ENCODE assay signal across 28 cellular contexts in the genomic region with DNA sequence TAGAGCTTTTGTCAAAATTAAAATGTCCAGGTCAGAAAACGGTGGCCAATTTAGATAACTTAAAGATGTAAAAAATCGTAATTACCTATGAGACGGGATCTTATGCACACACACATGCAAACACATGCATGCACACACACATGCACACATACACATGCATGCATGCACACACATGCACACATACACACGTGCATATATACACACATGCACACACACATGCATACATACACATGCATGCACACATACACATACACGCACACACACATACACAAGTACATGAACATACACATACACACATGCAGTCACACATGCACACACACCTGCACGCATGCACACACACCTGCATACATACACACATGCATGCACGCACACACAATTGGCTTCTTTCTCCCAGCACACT.
"Had no signal": no experiment of that assay in that cellular context is flagged by ENCODE, and none has a peak within 500 bp of the region (broad histone marks: within the 10 kb centered on the region; RNA-seq: fewer than 3 reads in every experiment).

No MANE protein-coding gene starts in this region.

- H3K27ac Mint-ChIP-seq: activated B cell treated with CpG ODN at 0.5 μM for 24 hours; activated CD4-positive, alpha-beta memory T cell treated with anti-CD3 and anti-CD28 coated beads, Interleukin-2, amount 10 ng/mL, durations not matched to agents 7 days and 5 days; activated naive CD8-positive, alpha-beta T cell; activated T-helper 17 cell treated with anti-CD3 and anti-CD28 coated beads, Interleukin-2, amount 50 U/mL, for 72 hours; dendritic cell treated with granulocyte-macrophage colony-stimulating factor and Interleukin-4, amounts not matched to agents 40 ng/mL and 50 ng/mL, for 4 days; endodermal cell; T-cell had no signal

- H3K36me3 ChIP-seq: brain microvascular endothelial cell, WERI-Rb-1 had no signal

- H3K27me3 Mint-ChIP-seq: activated B cell treated with CpG ODN at 0.5 μM for 24 hours; activated CD4-positive, alpha-beta memory T cell treated with anti-CD3 and anti-CD28 coated beads, Interleukin-2, amount 10 ng/mL, durations not matched to agents 7 days and 5 days; activated naive CD8-positive, alpha-beta T cell; activated T-helper 17 cell treated with anti-CD3 and anti-CD28 coated beads, Interleukin-2, amount 50 U/mL, for 72 hours; central memory CD8-positive, alpha-beta T cell; dendritic cell treated with granulocyte-macrophage colony-stimulating factor and Interleukin-4, amounts not matched to agents 40 ng/mL and 50 ng/mL, for 4 days; T-cell had no signal

- H3K27me3 ChIP-seq: brain microvascular endothelial cell had no signal

- H3K27ac ChIP-seq: brain microvascular endothelial cell, coronary artery, dorsolateral prefrontal cortex, WERI-Rb-1 had no signal

- DNase-seq: activated B cell treated with CpG ODN at 0.5 μM for 24 hours; activated CD4-positive, alpha-beta memory T cell treated with anti-CD3 and anti-CD28 coated beads, Interleukin-2, amount 10 ng/mL, durations not matched to agents 7 days and 5 days; activated CD4-positive, alpha-beta T cell treated with anti-CD3 and anti-CD28 coated beads for 48 hours; activated CD4-positive, alpha-beta T cell treated with anti-CD3 and anti-CD28 coated beads, Interleukin-2, amount 50 U/mL, for 4 hours; activated effector memory CD4-positive, alpha-beta T cell treated with Interleukin-2 at 50 U/mL for 16 hours; activated gamma-delta T cell treated with Interleukin-2 at 50 U/mL for 16 hours; activated naive CD4-positive, alpha-beta T cell treated with anti-CD3 and anti-CD28 coated beads, Interleukin-2, amount 50 U/mL, for 16 hours; activated naive CD4-positive, alpha-beta T cell treated with Interleukin-2 at 50 U/mL for 16 hours; activated T-cell treated with anti-CD3 and anti-CD28 coated beads, Interleukin-2, amount 50 U/mL, for 4 hours; amniotic stem cell; anterior cingulate cortex; brain microvascular endothelial cell; dorsolateral prefrontal cortex; effector memory CD4-positive, alpha-beta T cell; foreskin fibroblast; head of caudate nucleus; T-cell; T1000; WERI-Rb-1 had no signal

- H3K4me3 Mint-ChIP-seq: activated B cell treated with CpG ODN at 0.5 μM for 24 hours; activated CD4-positive, alpha-beta memory T cell treated with anti-CD3 and anti-CD28 coated beads, Interleukin-2, amount 10 ng/mL, durations not matched to agents 7 days and 5 days; activated naive CD8-positive, alpha-beta T cell; activated T-cell treated with anti-CD3 and anti-CD28 coated beads, Interleukin-2, amount 50 U/mL, for 4 hours; activated T-helper 17 cell treated with anti-CD3 and anti-CD28 coated beads, Interleukin-2, amount 50 U/mL, for 72 hours; central memory CD8-positive, alpha-beta T cell; dendritic cell treated with granulocyte-macrophage colony-stimulating factor and Interleukin-4, amounts not matched to agents 40 ng/mL and 50 ng/mL, for 4 days; endodermal cell; T-cell; T-helper 1 cell treated with Interleukin-12 subunit alpha and Interleukin-12 subunit beta and Interleukin-4 antibody, amounts not matched to agents 30 μg/mL and 1 μg/mL, for 36 hours had no signal

- H3K4me1 Mint-ChIP-seq: activated B cell treated with CpG ODN at 0.5 μM for 24 hours; activated CD4-positive, alpha-beta memory T cell treated with anti-CD3 and anti-CD28 coated beads, Interleukin-2, amount 10 ng/mL, durations not matched to agents 7 days and 5 days; activated T-helper 17 cell treated with anti-CD3 and anti-CD28 coated beads, Interleukin-2, amount 50 U/mL, for 72 hours; central memory CD8-positive, alpha-beta T cell; T-cell had no signal

- H3K4me3 ChIP-seq: coronary artery, dorsolateral prefrontal cortex had no signal

- ATAC-seq: activated CD4-positive, CD25-positive, alpha-beta regulatory T cell treated with anti-CD3 and anti-CD28 coated beads, Interleukin-2, amount 50 U/mL, for 24 hours; activated T-cell treated with anti-CD3 and anti-CD28 coated beads, Interleukin-2, amount 50 U/mL, for 4 hours; activated T-helper 17 cell treated with anti-CD3 and anti-CD28 coated beads, Interleukin-2, amount 50 U/mL, for 72 hours; esophagus mucosa; T-cell had no signal

- H3K36me3 Mint-ChIP-seq: activated naive CD8-positive, alpha-beta T cell; T-cell had no signal
